13 cellular contexts compared by ENCODE assay signal in the genomic region with DNA sequence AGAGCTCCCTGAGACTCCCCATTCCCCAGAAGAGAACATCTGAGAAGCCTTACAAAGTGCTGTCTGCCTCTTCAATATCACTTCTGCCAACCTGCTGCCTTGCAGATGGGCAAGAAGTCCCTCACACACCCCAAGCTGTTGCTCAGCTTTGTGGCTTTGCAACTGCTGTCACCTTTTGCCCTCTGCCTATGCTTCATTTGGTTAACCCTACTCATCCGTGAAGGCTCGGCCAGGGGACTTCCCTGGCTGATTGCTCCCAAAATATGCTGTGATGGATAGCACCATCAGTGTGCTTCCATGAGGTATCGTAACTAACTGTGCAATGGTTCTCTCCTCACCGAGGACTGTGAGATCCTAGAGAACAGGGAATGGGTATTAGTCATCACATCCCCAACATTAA.
DNase-seq lines count a peak whose midpoint lies in the region; ATAC-seq and TF ChIP-seq lines count a peak whose summit lies in the region.
"Had no signal": no experiment of that assay in that cellular context is flagged by ENCODE, and none has a peak within 500 bp of the region (broad histone marks: within the 10 kb centered on the region; RNA-seq: fewer than 3 reads in every experiment).

No MANE protein-coding gene starts in this region.

- ATAC-seq in GM18517 (IDR thresholded peaks at IDR 0.05; ENCODE audit: unreplicated experiment) (peak; percentile 72), GM21529 (IDR thresholded peaks at IDR 0.05; ENCODE audit: unreplicated experiment) (peak; percentile 83), HG03432 (IDR thresholded peaks at IDR 0.05; ENCODE audit: unreplicated experiment) (peak; percentile 93), gastroesophageal sphincter (no peak)
- ATAC-seq: activated CD8-positive, alpha-beta memory T cell treated with anti-CD3 and anti-CD28 coated beads, Interleukin-2, amount 10 ng/mL, durations not matched to agents 7 days and 5 days; Right ventricle myocardium inferior had no signal

- TF ChIP-seq CTCF in lower leg skin (IDR thresholded peaks at IDR 0.05) (no peak), gastroesophageal sphincter (IDR thresholded peaks at IDR 0.05) (no peak)

- no peak overlapping the region for H3K4me3 ChIP-seq in lower leg skin (ENCODE audit: low read depth, poor library complexity, severe bottlenecking)
- no peak overlapping the region for H3K4me3 ChIP-seq in gastroesophageal sphincter

- TF ChIP-seq EP300 in gastroesophageal sphincter (IDR thresholded peaks at IDR 0.05), result no peak

- no peaks in the 10 kb centered on the region for H3K9me3 ChIP-seq in gastroesophageal sphincter
- H3K9me3 ChIP-seq: BE2C had no signal

- peak; percentile 91 for DNase-seq in kidney glomerular epithelial cell (lab: John Stamatoyannopoulos, UW)
- no peak for DNase-seq in AML-193 (lab: John Stamatoyannopoulos, UW)
- DNase-seq in RKO (ENCODE audit: low spot score), result no peak
- no peak for DNase-seq in lower leg skin (ENCODE audit: low spot score in 2 of 2)
- DNase-seq: activated CD8-positive, alpha-beta memory T cell treated with anti-CD3 and anti-CD28 coated beads, Interleukin-2, amount 10 ng/mL, durations not matched to agents 7 days and 5 days; BE2C; Kasumi-1; NCI-H446 treated with DMSO at 0.1 percent for 48 hours had no signal

- H3K4me1 ChIP-seq in gastroesophageal sphincter, result peaks cover 0 to 43% (median 0%) of the 10 kb centered on the region in 3 donors
- H3K4me1 ChIP-seq: BE2C had no signal

- WGBS in lower leg skin, 2 donors, result 95 to 98% methylated on average over 4 of the region's 4 CpGs
- WGBS in gastroesophageal sphincter (ENCODE audit: low coverage in 1 of 2), 2 donors, result no CpG with 5 or more reads among the region's 4 CpGs

- no peak overlapping the region for H3K27ac ChIP-seq in gastroesophageal sphincter

- no peaks in the 10 kb centered on the region for H3K36me3 ChIP-seq in gastroesophageal sphincter
- H3K36me3 ChIP-seq: BE2C had no signal

- intact Hi-C loops in lower leg skin (cut with DNase I; ENCODE audit: low total_unique reads), result no loop called here

- TF ChIP-seq POLR2A in lower leg skin (IDR thresholded peaks at IDR 0.05), result no peak
- TF ChIP-seq POLR2A in gastroesophageal sphincter (IDR thresholded peaks at IDR 0.05), result no peak

- H3K27me3 ChIP-seq in gastroesophageal sphincter, result no peaks in the 10 kb centered on the region
- H3K27me3 ChIP-seq: BE2C had no signal
